In the genomic region with DNA sequence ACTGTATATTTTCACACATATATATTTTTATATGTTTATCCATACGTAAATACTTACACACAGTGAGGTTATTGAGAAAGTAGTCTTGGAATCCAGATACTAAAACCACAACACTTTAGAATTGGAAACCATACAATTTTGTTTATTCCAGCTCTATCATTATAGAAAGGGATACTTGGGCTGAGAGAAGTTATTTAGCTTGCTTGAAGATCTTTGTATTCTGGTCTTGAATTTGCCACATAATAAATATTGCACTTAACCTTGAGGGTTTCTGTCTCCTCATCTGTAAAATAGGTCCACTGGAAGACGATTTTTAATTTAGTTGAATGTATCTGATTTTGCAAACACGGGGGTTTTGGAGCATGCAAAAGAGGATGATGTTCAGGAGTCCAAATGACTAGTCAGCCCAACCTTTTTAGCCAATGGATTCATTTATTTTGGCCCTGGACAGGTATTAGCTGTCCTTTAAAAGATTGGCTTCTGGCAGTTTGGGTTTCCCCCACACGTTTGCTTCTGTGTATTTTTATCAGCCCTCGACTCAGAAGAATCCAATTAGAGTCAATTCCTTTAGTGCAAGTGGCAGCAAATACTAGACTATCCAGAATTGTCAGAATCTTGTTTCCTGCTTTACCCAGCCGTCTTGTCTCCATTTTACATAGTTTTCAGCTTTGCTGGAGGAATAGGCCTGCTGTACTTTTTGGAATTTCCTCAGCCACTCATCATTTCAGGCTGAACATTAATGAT, we compare ENCODE assay signal across 12 cellular contexts.
DNase-seq lines count a peak whose midpoint lies in the region; ATAC-seq, FAIRE-seq and TF ChIP-seq lines count a peak whose summit lies in the region.
"Had no signal": no experiment of that assay in that cellular context is flagged by ENCODE, and none has a peak within 500 bp of the region (broad histone marks: within the 10 kb centered on the region; RNA-seq: fewer than 3 reads in every experiment).

No MANE protein-coding gene starts in this region.

- H3K4me1 ChIP-seq in DOHH2 (ENCODE audit: control insufficient read depth, low read length) = peaks cover 91% of the 10 kb centered on the region
- peaks cover 12 to 17% of the 10 kb centered on the region in 2 donors for H3K4me1 ChIP-seq in neuronal stem cell (ENCODE audit: control insufficient read depth in 2 of 2, insufficient read depth in 1 of 2, low read depth in 1 of 2, low read length in 2 of 2)

- no peak overlapping the region for H4K91ac ChIP-seq in neuronal stem cell (ENCODE audit: low read depth, low read length, poor library complexity)

- no peak overlapping the region for H2BK120ac ChIP-seq in neuronal stem cell (ENCODE audit: low read depth, low read length)

- H3K9me3 ChIP-seq in DOHH2 (ENCODE audit: control insufficient read depth, insufficient read depth, low read length) = no peaks in the 10 kb centered on the region
- H3K9me3 ChIP-seq in neuronal stem cell (replicated peaks in 1 of 2; ENCODE audit: control insufficient read depth in 2 of 2, insufficient read depth in 1 of 2, low read depth in 1 of 2, low read length in 2 of 2) = no peaks in the 10 kb centered on the region
- H3K9me3 ChIP-seq: pancreas had no signal

- no peak overlapping the region for H3K4ac ChIP-seq in neuronal stem cell (ENCODE audit: low read length)

- no peaks in the 10 kb centered on the region for H3K79me1 ChIP-seq in neuronal stem cell (ENCODE audit: low read depth, low read length)

- H3K36me3 ChIP-seq in DOHH2 (ENCODE audit: control insufficient read depth, low read length) (no peaks in the 10 kb centered on the region), bronchial epithelial cell (ENCODE audit: control insufficient read depth, insufficient read depth, low read length) (no peaks in the 10 kb centered on the region), neuronal stem cell (replicated peaks in 1 of 2; ENCODE audit: control insufficient read depth in 2 of 2, insufficient read depth in 2 of 2, low read length in 2 of 2) (no peaks in the 10 kb centered on the region)
- H3K36me3 ChIP-seq: pancreas had no signal

- H3K79me2 ChIP-seq in DOHH2 (ENCODE audit: control insufficient read depth, low read length) = no peaks in the 10 kb centered on the region; the same call in 1 of the 2 replicates

- H3K14ac ChIP-seq in neuronal stem cell (ENCODE audit: low read length) = no peak overlapping the region

- no peak overlapping the region for H2BK12ac ChIP-seq in neuronal stem cell (ENCODE audit: low read length)

- peak overlapping the region; percentile 2 for H2AFZ ChIP-seq in neuronal stem cell (ENCODE audit: low read length)

- no peaks in the 10 kb centered on the region for H3K27me3 ChIP-seq in DOHH2 (ENCODE audit: control insufficient read depth, low read length)
- no peaks in the 10 kb centered on the region for H3K27me3 ChIP-seq in bronchial epithelial cell (ENCODE audit: control insufficient read depth, insufficient read depth, low read length)
- H3K27me3 ChIP-seq in neuronal stem cell (ENCODE audit: control insufficient read depth in 3 of 3, insufficient read depth in 3 of 3, low read depth in 1 of 3, low read length in 3 of 3) = no peaks in the 10 kb centered on the region
- H3K27me3 ChIP-seq: pancreas had no signal

- H3K27ac ChIP-seq in DOHH2 (ENCODE audit: low read depth, low read length) (peak overlapping the region; percentile 90), neuronal stem cell (replicated peaks; ENCODE audit: low read length) (no peak overlapping the region)

- no peaks in the 10 kb centered on the region for H3K9me2 ChIP-seq in DOHH2 (replicated peaks; ENCODE audit: control insufficient read depth, low read length)

- H4K20me1 ChIP-seq in DOHH2 (ENCODE audit: control insufficient read depth, insufficient read depth, low read depth, low read length) = no peaks in the 10 kb centered on the region

- no peak for FAIRE-seq in bronchial epithelial cell (lab: Jason Lieb, UNC)
- FAIRE-seq: endometrium, pancreas had no signal

- H3K4me2 ChIP-seq in DOHH2 (ENCODE audit: low read length) = peak overlapping the region; percentile 96
- no peak overlapping the region for H3K4me2 ChIP-seq in neuronal stem cell (ENCODE audit: insufficient read depth, low read length, poor library complexity, severe bottlenecking)

- H2BK5ac ChIP-seq in neuronal stem cell (ENCODE audit: low read length) = no peak overlapping the region

- WGBS in neuronal stem cell (ENCODE audit: extremely low coverage in 2 of 2, insufficient read length in 2 of 2, insufficient replicate concordance in 1 of 2), 2 donors = no CpG with 5 or more reads among the region's 6 CpGs

- no peak overlapping the region for H2AK5ac ChIP-seq in neuronal stem cell (ENCODE audit: low read depth, low read length)

- no peak overlapping the region for H2BK15ac ChIP-seq in neuronal stem cell (ENCODE audit: low read length)

- DNase-seq in M059J (ENCODE audit: low read depth) = peak; percentile 52
- DNase-seq in bronchial epithelial cell (ENCODE audit: low read depth) = peak; percentile 32
- DNase-seq in neuronal stem cell (ENCODE audit: low spot score) = no peak
- no peak for DNase-seq in GF-D8 (lab: John Stamatoyannopoulos, UW)
- no peak for DNase-seq in iPS-NIHi11 (ENCODE audit: low spot score)
- no peak for DNase-seq in stimulated activated naive CD4-positive, alpha-beta T cell treated with Interleukin-2 at 50 U/mL for 16 hours (lab: John Stamatoyannopoulos, UW)
- DNase-seq: activated CD4-positive, alpha-beta T cell treated with anti-CD3 and anti-CD28 coated beads for 1 hour; NCI-H187; pancreas had no signal

- H4K8ac ChIP-seq in neuronal stem cell (ENCODE audit: low read depth, low read length) = no peak overlapping the region

- no peak overlapping the region for H3K18ac ChIP-seq in neuronal stem cell (ENCODE audit: low read length)

- H3K4me3 ChIP-seq in DOHH2 (ENCODE audit: low read length) (peak overlapping the region; percentile 63), bronchial epithelial cell (ENCODE audit: low read depth, low read length) (no peak overlapping the region), neuronal stem cell (ENCODE audit: low read length in 2 of 2) (no peak overlapping the region)
- H3K4me3 ChIP-seq: pancreas had no signal

- no peak overlapping the region for H3K23ac ChIP-seq in neuronal stem cell (ENCODE audit: low read depth, low read length, poor library complexity)

- peaks cover 50% of the 10 kb centered on the region for H3F3A ChIP-seq in DOHH2 (ENCODE audit: control insufficient read depth, insufficient read depth)

- H3K9ac ChIP-seq in neuronal stem cell (ENCODE audit: low read depth, low read length, poor library complexity) = no peak overlapping the region

- no peak for ATAC-seq in HG03095 (IDR thresholded peaks at IDR 0.05; ENCODE audit: unreplicated experiment)

- TF ChIP-seq CTCF in DOHH2 (IDR thresholded peaks at IDR 0.05; ENCODE audit: low read depth, low read length, poor library complexity, severe bottlenecking) = no peak
- no peak for TF ChIP-seq CTCF in bronchial epithelial cell (IDR thresholded peaks at IDR 0.05; ENCODE audit: insufficient read depth, low read length, severe bottlenecking)

Comparison
In these comparisons a context has a peak if more than half of its experiments do, and no peak if none do; other contexts are left out.
1. DNase-seq: peak in M059J (single experiment) and bronchial epithelial cell (single experiment); none in neuronal stem cell (single experiment), GF-D8 (single experiment), iPS-NIHi11 (single experiment) and stimulated activated naive CD4-positive, alpha-beta T cell treated with Interleukin-2 at 50 U/mL for 16 hours (single experiment).